Comparison of ENCODE assay signal across 19 cellular contexts in the genomic region with DNA sequence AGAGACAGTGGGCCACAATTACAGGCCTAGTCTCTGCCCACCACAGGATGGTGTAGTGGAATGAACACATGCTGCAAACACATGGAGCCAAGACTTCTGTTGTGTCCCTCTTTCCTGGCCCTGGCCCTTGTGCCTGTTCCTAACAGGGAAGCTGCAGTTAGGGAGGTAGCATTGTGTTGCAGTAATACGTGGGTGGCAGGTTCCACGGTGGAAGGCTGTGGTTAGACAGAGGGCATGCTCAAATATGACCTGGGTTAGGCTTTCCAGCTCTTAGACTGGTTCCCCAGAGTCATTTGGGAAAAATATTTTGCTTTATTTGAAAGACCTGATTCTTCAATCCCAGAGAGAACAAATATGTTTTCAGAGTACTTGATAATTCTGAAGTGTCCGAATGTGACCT. TPM values are rescaled to one million over a fixed set of nuclear protein-coding genes. Genes with fewer than 3 reads are reported as not detected.
DNase-seq lines count a peak whose midpoint lies in the region; FAIRE-seq and TF ChIP-seq lines count a peak whose summit lies in the region.
"Had no signal": no experiment of that assay in that cellular context is flagged by ENCODE, and none has a peak within 500 bp of the region (broad histone marks: within the 10 kb centered on the region; RNA-seq: fewer than 3 reads in every experiment).

No MANE protein-coding gene starts in this region.

- peak overlapping the region; percentile 43 for H3K27ac Mint-ChIP-seq in neural crest cell (ENCODE audit: unreplicated experiment)
- H3K27ac Mint-ChIP-seq: B cell; CD4-positive, alpha-beta T cell had no signal

- H3K36me3 Mint-ChIP-seq in neural crest cell (ENCODE audit: low read depth) = no peaks in the 10 kb centered on the region

- no peaks in the 10 kb centered on the region for H3K27me3 Mint-ChIP-seq in neural crest cell (ENCODE audit: low read depth)
- H3K27me3 Mint-ChIP-seq: B cell; CD4-positive, alpha-beta T cell had no signal

- DNase-seq in NCI-H748 (lab: John Stamatoyannopoulos, UW; ENCODE audit: unreplicated experiment) (peak; percentile 1), NCI-H748 treated with DMSO at 0.1 percent for 48 hours (lab: John Stamatoyannopoulos, UW) (no peak), SW480 (ENCODE audit: low spot score) (peak; percentile 9), neural crest cell (ENCODE audit: low read depth, low spot score) (no peak), urothelium cell line (ENCODE audit: low spot score) (no peak), SKM-1 (lab: John Stamatoyannopoulos, UW; ENCODE audit: unreplicated experiment) (no peak)
- no peak for DNase-seq in activated effector memory CD4-positive, alpha-beta T cell treated with anti-CD3 and anti-CD28 coated beads, Interleukin-2, amount 50 U/mL, for 16 hours
- DNase-seq: C1 segment of cervical spinal cord; Calu3; CD4-positive, alpha-beta T cell; DMS153; DMS79 treated with DMSO at 0.1 percent for 48 hours; EL had no signal

- H3K4me1 Mint-ChIP-seq in neural crest cell = no peaks in the 10 kb centered on the region
- H3K4me1 Mint-ChIP-seq: B cell had no signal

- H3K4me3 Mint-ChIP-seq in neural crest cell = no peak overlapping the region
- H3K4me3 Mint-ChIP-seq: B cell; CD4-positive, alpha-beta T cell had no signal

- FAIRE-seq in urothelium cell line (lab: Jason Lieb, UNC) = peak; percentile 67
- FAIRE-seq: A204.1, G401.6, GM12891, HepG2, HTR-8/SVneo had no signal

- peaks cover 9% of the 10 kb centered on the region for H3K9me3 Mint-ChIP-seq in neural crest cell
- H3K9me3 Mint-ChIP-seq: CD4-positive, alpha-beta T cell had no signal

- TF ChIP-seq CTCF in neural crest cell (conservative IDR thresholded peaks at IDR 0.05) = no peak

RNA-seq across cellular contexts. Expression of gene PLAAT1, which starts 28.3 kb away (rescaled TPM):
- 3.0 and 4.0 TPM in 2 replicates for total RNA-seq in neural crest cell
- total RNA-seq: B cell; CD4-positive, alpha-beta T cell; HepG2 had no signal

Comparison
In these comparisons a context has a peak if more than half of its experiments do, and no peak if none do; other contexts are left out.
1. DNase-seq: peak in NCI-H748 (single experiment) and SW480 (single experiment); none in NCI-H748 treated with DMSO at 0.1 percent for 48 hours (single experiment), neural crest cell (single experiment), urothelium cell line (single experiment), activated effector memory CD4-positive, alpha-beta T cell treated with anti-CD3 and anti-CD28 coated beads, Interleukin-2, amount 50 U/mL, for 16 hours (single experiment) and SKM-1 (single experiment).